ENCODE assay signal across 16 cellular contexts in genomic region chr15:63942486-63943365, GRCh38.
DNase-seq lines count a peak whose midpoint lies in the region; ATAC-seq and TF ChIP-seq lines count a peak whose summit lies in the region.
"Had no signal": no experiment of that assay in that cellular context is flagged by ENCODE, and none has a peak within 500 bp of the region (broad histone marks: within the 10 kb centered on the region; RNA-seq: fewer than 3 reads in every experiment).

No MANE protein-coding gene starts in this region.

- no peak for DNase-seq in natural killer cell treated with Interleukin-12 subunit alpha and Interleukin-12 subunit beta and Interleukin-15 and Interleukin-18, amount 100 ng/mL, for 72 hours (ENCODE audit: low spot score)
- DNase-seq in natural killer cell: no peak
- DNase-seq in NCI-H345 treated with DMSO at 0.1 percent for 48 hours (lab: John Stamatoyannopoulos, UW; ENCODE audit: unreplicated experiment): peak; percentile 27
- DNase-seq in glutamatergic neuron: no peak
- DNase-seq in glomerular visceral epithelial cell (ENCODE audit: extremely low spot score): no peak
- DNase-seq in PC-9: no peak
- DNase-seq: activated T-cell treated with anti-CD3 and anti-CD28 coated beads, Interleukin-2, amount 50 U/mL, for 4 hours; C1 segment of cervical spinal cord; effector CD4-positive, alpha-beta T cell; NCI-H526 treated with DMSO at 0.1 percent for 48 hours; SIG-M5; substantia nigra; WERI-Rb-1 had no signal

- intact Hi-C loops in natural killer cell (cut with micrococcal nuclease) (no loop called here), PC-9 (cut with micrococcal nuclease; ENCODE audit: unreplicated experiment) (no loop called here)

- no peaks in the 10 kb centered on the region for H3K36me3 Mint-ChIP-seq in natural killer cell treated with Interleukin-12 subunit alpha and Interleukin-12 subunit beta and Interleukin-15 and Interleukin-18, amount 100 ng/mL, for 72 hours
- H3K36me3 Mint-ChIP-seq in natural killer cell (no peaks in the 10 kb centered on the region), glutamatergic neuron (ENCODE audit: unreplicated experiment) (no peaks in the 10 kb centered on the region)

- no peak overlapping the region for H3K4me2 ChIP-seq in PC-9

- H3K36me3 ChIP-seq in PC-9 (ENCODE audit: low read depth): no peaks in the 10 kb centered on the region
- H3K36me3 ChIP-seq: right lobe of liver, WERI-Rb-1 had no signal

- no peak for TF ChIP-seq CTCF in natural killer cell (IDR thresholded peaks at IDR 0.05)
- TF ChIP-seq CTCF in glutamatergic neuron (IDR thresholded peaks at IDR 0.05; ENCODE audit: partially characterized antibody, unreplicated experiment): no peak
- no peak for TF ChIP-seq CTCF in PC-9 (conservative IDR thresholded peaks at IDR 0.05)

- no peak overlapping the region for H3K27ac ChIP-seq in PC-9

- POLR2A ChIA-PET in PC-9 (lab: Charles Lee; ENCODE audit: unreplicated experiment): no interaction called here

- CTCF ChIA-PET in PC-9 (lab: Charles Lee): no interaction called here

- peaks cover 35 to 39% of the 10 kb centered on the region in 2 donors for H3K4me1 Mint-ChIP-seq in natural killer cell treated with Interleukin-12 subunit alpha and Interleukin-12 subunit beta and Interleukin-15 and Interleukin-18, amount 100 ng/mL, for 72 hours (ENCODE audit: low read depth in 2 of 2)
- peaks cover 32 to 58% of the 10 kb centered on the region in 2 donors for H3K4me1 Mint-ChIP-seq in natural killer cell
- peaks cover 25% of the 10 kb centered on the region for H3K4me1 Mint-ChIP-seq in glutamatergic neuron (ENCODE audit: low read depth, unreplicated experiment)

- H3K27me3 Mint-ChIP-seq in natural killer cell treated with Interleukin-12 subunit alpha and Interleukin-12 subunit beta and Interleukin-15 and Interleukin-18, amount 100 ng/mL, for 72 hours: no peaks in the 10 kb centered on the region
- no peaks in the 10 kb centered on the region for H3K27me3 Mint-ChIP-seq in natural killer cell (ENCODE audit: low read depth in 2 of 2)
- peaks cover 8% of the 10 kb centered on the region for H3K27me3 Mint-ChIP-seq in glutamatergic neuron (ENCODE audit: unreplicated experiment)

- no peak overlapping the region for H3K4me3 ChIP-seq in PC-9
- H3K4me3 ChIP-seq: right lobe of liver had no signal

- H4K20me1 ChIP-seq in PC-9 (ENCODE audit: insufficient read depth): no peaks in the 10 kb centered on the region

- no TSS peak for BruUV-seq in PC-9 (replicated peaks; lab: Mats Ljungman, UMichigan)

- peak overlapping the region; percentile 55 to 88 for H3K27ac Mint-ChIP-seq in natural killer cell treated with Interleukin-12 subunit alpha and Interleukin-12 subunit beta and Interleukin-15 and Interleukin-18, amount 100 ng/mL, for 72 hours
- peak overlapping the region in 1 of 2 donors; percentile 93 for H3K27ac Mint-ChIP-seq in natural killer cell
- peak overlapping the region; percentile 98 for H3K27ac Mint-ChIP-seq in glutamatergic neuron (ENCODE audit: unreplicated experiment)

- H2AFZ ChIP-seq in PC-9: no peak overlapping the region

- peaks cover 12% of the 10 kb centered on the region for H3K4me1 ChIP-seq in PC-9 (replicated peaks; ENCODE audit: insufficient read depth)

- ATAC-seq in natural killer cell treated with Interleukin-12 subunit alpha and Interleukin-12 subunit beta and Interleukin-15 and Interleukin-18, amount 100 ng/mL, for 72 hours: no peak
- ATAC-seq in natural killer cell: no peak
- ATAC-seq in GM21737 (IDR thresholded peaks at IDR 0.05; ENCODE audit: unreplicated experiment): no peak
- no peak for ATAC-seq in activated CD4-positive, CD25-positive, alpha-beta regulatory T cell treated with anti-CD3 and anti-CD28 coated beads, Interleukin-2, amount 50 U/mL, for 24 hours
- ATAC-seq: activated T-cell treated with anti-CD3 and anti-CD28 coated beads, Interleukin-2, amount 50 U/mL, for 4 hours; right lobe of liver had no signal

- no peaks in the 10 kb centered on the region for H3K9me2 ChIP-seq in PC-9 (ENCODE audit: insufficient read depth)

- no peaks in the 10 kb centered on the region; the same call in 1 of the 2 replicates for H3F3A ChIP-seq in PC-9 (ENCODE audit: insufficient read depth, low read depth)

- H3K4me3 Mint-ChIP-seq in natural killer cell treated with Interleukin-12 subunit alpha and Interleukin-12 subunit beta and Interleukin-15 and Interleukin-18, amount 100 ng/mL, for 72 hours: no peak overlapping the region
- no peak overlapping the region for H3K4me3 Mint-ChIP-seq in natural killer cell
- peak overlapping the region; percentile 30 for H3K4me3 Mint-ChIP-seq in glutamatergic neuron (ENCODE audit: unreplicated experiment)
- H3K4me3 Mint-ChIP-seq: activated T-cell treated with anti-CD3 and anti-CD28 coated beads, Interleukin-2, amount 50 U/mL, for 4 hours had no signal

- no peaks in the 10 kb centered on the region for H3K9me3 ChIP-seq in PC-9 (ENCODE audit: insufficient read depth, low read depth)
- H3K9me3 ChIP-seq: right lobe of liver had no signal

- H3K79me2 ChIP-seq in PC-9 (ENCODE audit: low read depth): no peaks in the 10 kb centered on the region

- no peaks in the 10 kb centered on the region for H3K27me3 ChIP-seq in PC-9 (ENCODE audit: insufficient read depth, low read depth)
- H3K27me3 ChIP-seq: right lobe of liver had no signal

- H3K9me3 Mint-ChIP-seq in natural killer cell treated with Interleukin-12 subunit alpha and Interleukin-12 subunit beta and Interleukin-15 and Interleukin-18, amount 100 ng/mL, for 72 hours: no peaks in the 10 kb centered on the region
- no peaks in the 10 kb centered on the region for H3K9me3 Mint-ChIP-seq in natural killer cell
- H3K9me3 Mint-ChIP-seq in glutamatergic neuron (ENCODE audit: unreplicated experiment): peaks cover 16% of the 10 kb centered on the region
- H3K9me3 Mint-ChIP-seq: activated T-cell treated with anti-CD3 and anti-CD28 coated beads, Interleukin-2, amount 50 U/mL, for 4 hours had no signal
